12 cellular contexts compared by ENCODE assay signal in the genomic region with DNA sequence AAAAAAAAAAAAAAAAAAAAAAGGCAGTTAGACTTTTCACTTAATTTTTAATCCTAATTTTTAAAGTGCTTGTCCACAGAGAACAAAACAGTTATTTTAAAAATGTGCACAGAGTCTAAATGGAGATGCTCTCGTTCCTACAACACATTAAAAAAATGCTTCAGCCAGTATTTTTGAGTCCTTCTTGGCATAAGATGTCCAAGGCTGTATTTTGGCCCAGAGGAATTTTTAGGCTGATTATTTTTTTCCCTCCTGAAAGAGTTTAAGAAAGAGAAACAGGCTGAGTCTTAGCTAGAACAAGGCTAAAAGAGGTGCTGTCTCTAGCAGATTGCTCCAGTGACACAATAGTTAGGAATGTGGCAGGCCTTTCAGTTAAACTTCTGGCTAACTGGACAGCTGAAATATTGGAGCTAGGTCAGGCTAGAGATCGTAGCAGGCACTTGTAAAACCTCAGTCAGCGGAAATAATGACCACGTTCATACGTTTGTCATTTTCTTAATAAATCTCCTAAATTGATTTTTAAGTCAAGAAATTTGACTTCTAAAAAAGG.
A peak's percentile ranks its signal among the peaks of the same experiment; 100 is the strongest.
DNase-seq lines count a peak whose midpoint lies in the region; ATAC-seq and TF ChIP-seq lines count a peak whose summit lies in the region.
"Had no signal": no experiment of that assay in that cellular context is flagged by ENCODE, and none has a peak within 500 bp of the region (broad histone marks: within the 10 kb centered on the region; RNA-seq: fewer than 3 reads in every experiment).

No MANE protein-coding gene starts in this region.

- H3K27me3 ChIP-seq in HUES48 (ENCODE audit: control insufficient read depth, insufficient read depth, low read length) (no peaks in the 10 kb centered on the region), kidney epithelial cell (ENCODE audit: control insufficient read depth, insufficient read depth, low read length) (no peaks in the 10 kb centered on the region), tibial artery (no peaks in the 10 kb centered on the region)
- H3K27me3 ChIP-seq: dorsolateral prefrontal cortex, neutrophil had no signal

- peak overlapping the region; percentile 55 for H3K9ac ChIP-seq in HUES48 (ENCODE audit: low read depth, low read length)

- no peaks in the 10 kb centered on the region for H3K36me3 ChIP-seq in HUES48 (ENCODE audit: control insufficient read depth, insufficient read depth, low read length)
- no peaks in the 10 kb centered on the region for H3K36me3 ChIP-seq in kidney epithelial cell (ENCODE audit: control insufficient read depth, insufficient read depth, low read length)
- H3K36me3 ChIP-seq in tibial artery: no peaks in the 10 kb centered on the region
- H3K36me3 ChIP-seq: neutrophil had no signal

- ATAC-seq in HG02588 (IDR thresholded peaks at IDR 0.05; ENCODE audit: unreplicated experiment): no peak
- ATAC-seq: stimulated activated naive B cell treated with anti-CD40 and anti-IgM and Interleukin-4, amounts not matched to agents 10 μg/mL and 1 μg/mL and 100 μg/mL, for 72 hours had no signal

- no peaks in the 10 kb centered on the region for H3K9me3 ChIP-seq in HUES48 (ENCODE audit: control insufficient read depth, insufficient read depth, low read length)
- H3K9me3 ChIP-seq in tibial artery: no peaks in the 10 kb centered on the region
- H3K9me3 ChIP-seq: neutrophil had no signal

- H3K27ac ChIP-seq in HUES48 (ENCODE audit: low read depth, low read length) (peak overlapping the region; percentile 96), coronary artery (peak overlapping the region in 1 of 2 donors; percentile 38), tibial artery (peak overlapping the region; percentile 2 to 55)
- H3K27ac ChIP-seq: dorsolateral prefrontal cortex, neutrophil had no signal

- H3K4me1 ChIP-seq in HUES48 (ENCODE audit: control insufficient read depth, insufficient read depth, low read length) (peaks cover 48% of the 10 kb centered on the region), tibial artery (peaks cover 0 to 23% (median 4%) of the 10 kb centered on the region in 4 donors)

- H3K4me3 ChIP-seq in HUES48 (ENCODE audit: low read depth, low read length): peak overlapping the region; percentile 36; the same call in 1 of the 2 replicates
- H3K4me3 ChIP-seq in coronary artery: peak overlapping the region; percentile 16
- H3K4me3 ChIP-seq in kidney epithelial cell (ENCODE audit: low read depth, low read length): no peak overlapping the region
- peak overlapping the region in 1 of 2 donors; percentile 7 for H3K4me3 ChIP-seq in tibial artery
- H3K4me3 ChIP-seq: dorsolateral prefrontal cortex had no signal

- TF ChIP-seq CTCF in coronary artery (IDR thresholded peaks at IDR 0.05) (no peak), kidney epithelial cell (IDR thresholded peaks at IDR 0.05; ENCODE audit: insufficient read depth, low read length, poor library complexity, severe bottlenecking) (no peak), tibial artery (IDR thresholded peaks at IDR 0.05) (no peak)

- no peak for DNase-seq in coronary artery (ENCODE audit: low spot score)
- DNase-seq in kidney epithelial cell (ENCODE audit: low read depth): peak; percentile 49
- no peak for DNase-seq in tibial artery
- DNase-seq in NCI-H82 (lab: John Stamatoyannopoulos, UW): no peak
- no peak for DNase-seq in HT-29 (ENCODE audit: low spot score)
- DNase-seq: activated CD4-positive, alpha-beta T cell treated with anti-CD3 and anti-CD28 coated beads, Interleukin-2, amount 50 U/mL, for 1 hour; dorsolateral prefrontal cortex; NCI-H774; stimulated activated naive B cell treated with anti-CD40 and anti-IgM and Interleukin-4, amounts not matched to agents 10 μg/mL and 1 μg/mL and 100 μg/mL, for 72 hours had no signal

- intact Hi-C loops in tibial artery (cut with DNase I; ENCODE audit: low total_unique reads): no loop called here
